In the genomic region with DNA sequence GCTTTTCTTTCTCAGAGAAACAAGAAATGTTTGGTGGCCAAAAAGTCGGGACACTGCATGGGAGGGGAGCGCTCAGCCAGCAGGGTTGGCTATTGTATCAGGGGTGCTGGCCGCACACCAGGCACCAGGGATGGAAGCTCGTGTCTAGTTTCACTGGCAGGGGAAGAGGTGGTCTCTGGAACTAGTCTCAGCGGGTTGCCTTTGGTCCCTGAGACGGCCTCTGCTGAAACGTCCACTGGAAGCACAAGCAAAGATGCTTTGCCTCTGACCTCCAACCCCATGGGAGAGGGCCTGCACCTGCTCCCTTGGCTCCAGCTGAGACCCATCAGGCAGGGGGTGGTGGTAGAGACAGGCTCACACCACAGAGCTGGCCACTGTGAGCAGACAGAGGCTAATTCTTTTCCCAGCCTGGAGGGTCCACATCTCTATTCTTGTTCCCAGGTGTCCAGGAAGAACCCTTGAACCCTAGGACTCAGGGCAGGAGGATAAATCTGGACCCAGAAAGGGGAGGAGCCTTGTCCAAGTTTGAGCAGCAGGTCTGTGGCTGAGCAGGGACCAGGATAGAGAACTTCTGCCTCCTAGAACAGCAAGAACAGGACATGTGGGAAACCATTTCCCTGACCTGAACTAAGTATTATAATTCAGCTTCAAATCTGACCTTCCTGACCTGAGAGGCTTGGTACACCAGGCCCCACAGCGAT, we compare ENCODE assay signal across 9 cellular contexts.
A peak's percentile ranks its signal among the peaks of the same experiment; 100 is the strongest.
DNase-seq lines count a peak whose midpoint lies in the region; ATAC-seq and TF ChIP-seq lines count a peak whose summit lies in the region.
"Had no signal": no experiment of that assay in that cellular context is flagged by ENCODE, and none has a peak within 500 bp of the region (broad histone marks: within the 10 kb centered on the region; RNA-seq: fewer than 3 reads in every experiment).

No MANE protein-coding gene starts in this region.

- no peak overlapping the region for H3K4me3 Mint-ChIP-seq in central memory CD8-positive, alpha-beta T cell

- intact Hi-C loops in tibial artery (cut with DNase I; ENCODE audit: low total_unique reads) = no loop called here

- WGBS in mesodermal cell (ENCODE audit: insufficient coverage in 2 of 2), 2 experiments = 84 to 85% methylated on average over 8 of the region's 8 CpGs

- no peaks in the 10 kb centered on the region for H3K27me3 Mint-ChIP-seq in central memory CD8-positive, alpha-beta T cell

- peak; percentile 12 for DNase-seq in NCI-H2227 (lab: John Stamatoyannopoulos, UW; ENCODE audit: unreplicated experiment)
- DNase-seq in NCI-H2227 treated with DMSO at 0.1 percent for 48 hours (lab: John Stamatoyannopoulos, UW) = no peak
- DNase-seq in central memory CD8-positive, alpha-beta T cell (ENCODE audit: low spot score in 2 of 2) = no peak
- DNase-seq in tibial artery = peak; percentile 18 to 68
- no peak for DNase-seq in SW480 (ENCODE audit: low spot score)
- no peak for DNase-seq in NOMO-1 (lab: John Stamatoyannopoulos, UW; ENCODE audit: unreplicated experiment in 2 of 2)
- DNase-seq in Kasumi-1 (lab: John Stamatoyannopoulos, UW) = no peak

- peak overlapping the region; percentile 44 for H3K4me3 ChIP-seq in mesodermal cell (ENCODE audit: extremely low read depth, insufficient read depth, low read length, poor library complexity, severe bottlenecking)
- H3K4me3 ChIP-seq in tibial artery = peak overlapping the region; percentile 61 to 69
- H3K4me3 ChIP-seq: A549 had no signal

- H3K9me3 Mint-ChIP-seq in central memory CD8-positive, alpha-beta T cell = no peaks in the 10 kb centered on the region

- no peaks in the 10 kb centered on the region for H3K27me3 ChIP-seq in tibial artery

- peaks cover 72% of the 10 kb centered on the region for H3K4me1 Mint-ChIP-seq in central memory CD8-positive, alpha-beta T cell

- peak overlapping the region; percentile 55 for H3K27ac Mint-ChIP-seq in central memory CD8-positive, alpha-beta T cell (ENCODE audit: low read depth)

- H3K27ac ChIP-seq in mesodermal cell (ENCODE audit: low read depth, low read length, severe bottlenecking) (peak overlapping the region; percentile 72), tibial artery (peak overlapping the region; percentile 88 to 92)
- H3K27ac ChIP-seq: A549 had no signal

- no peak for ATAC-seq in central memory CD8-positive, alpha-beta T cell (replicated peaks; ENCODE audit: extremely low read depth, poor library complexity, severe bottlenecking)
- ATAC-seq: A549 had no signal

- H3K4me1 ChIP-seq in mesodermal cell (ENCODE audit: control insufficient read depth, insufficient read depth, low read length, poor library complexity, severe bottlenecking) (peaks cover 39% of the 10 kb centered on the region), tibial artery (peaks cover 0 to 77% (median 65%) of the 10 kb centered on the region in 4 donors)

- TF ChIP-seq CTCF in tibial artery (IDR thresholded peaks at IDR 0.05) = no peak

- H3K36me3 ChIP-seq in mesodermal cell (ENCODE audit: control insufficient read depth, insufficient read depth, low read length) = peaks cover 4% of the 10 kb centered on the region
- H3K36me3 ChIP-seq in tibial artery = no peaks in the 10 kb centered on the region

- H3K9me3 ChIP-seq in mesodermal cell (ENCODE audit: control insufficient read depth, low read length) (no peaks in the 10 kb centered on the region), tibial artery (no peaks in the 10 kb centered on the region)
- H3K9me3 ChIP-seq: A549 had no signal

- peaks cover 3% of the 10 kb centered on the region for H3K36me3 Mint-ChIP-seq in central memory CD8-positive, alpha-beta T cell (ENCODE audit: insufficient read depth)

Comparison
In these comparisons a context has a peak if more than half of its experiments do, and no peak if none do; other contexts are left out.
1. DNase-seq: peak in NCI-H2227 (single experiment) and tibial artery (2 of 2); none in NCI-H2227 treated with DMSO at 0.1 percent for 48 hours (single experiment), central memory CD8-positive, alpha-beta T cell (0 of 2), SW480 (single experiment), NOMO-1 (0 of 2) and Kasumi-1 (0 of 2).